In the genomic region with DNA sequence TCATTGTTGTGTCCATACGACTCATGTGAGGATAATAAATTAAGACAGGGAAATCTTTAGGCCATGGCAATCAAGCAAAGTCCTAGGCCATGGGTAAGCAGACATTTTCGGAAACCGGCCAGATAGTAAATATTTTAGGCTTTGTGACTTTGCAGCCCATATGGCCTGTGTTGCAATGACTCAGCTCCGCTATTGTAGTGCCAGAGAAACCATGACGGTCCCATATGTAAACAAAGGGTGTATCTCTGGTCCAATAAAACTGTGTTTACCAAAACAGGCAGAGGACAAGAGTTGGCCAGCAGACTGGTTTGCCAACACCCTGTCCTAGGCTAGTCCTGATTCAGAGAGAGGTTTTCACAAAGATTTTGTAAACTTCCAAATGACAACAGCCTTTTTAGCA, we compare ENCODE assay signal across 11 cellular contexts. TPM values are rescaled to one million over a fixed set of nuclear protein-coding genes. Genes with fewer than 3 reads are reported as not detected.
DNase-seq lines count a peak whose midpoint lies in the region; ATAC-seq and TF ChIP-seq lines count a peak whose summit lies in the region.
"Had no signal": no experiment of that assay in that cellular context is flagged by ENCODE, and none has a peak within 500 bp of the region (broad histone marks: within the 10 kb centered on the region; RNA-seq: fewer than 3 reads in every experiment).

No MANE protein-coding gene starts in this region.

- no peak overlapping the region for H2AFZ ChIP-seq in mammary epithelial cell (ENCODE audit: low read depth, low read length)

- peaks cover 14% of the 10 kb centered on the region for H3K36me3 Mint-ChIP-seq in MCF 10A (ENCODE audit: insufficient read depth, unreplicated experiment)
- H3K36me3 Mint-ChIP-seq in endothelial cell (ENCODE audit: low read depth, unreplicated experiment): peaks cover 4% of the 10 kb centered on the region

- H3K4me3 Mint-ChIP-seq in MCF 10A (ENCODE audit: unreplicated experiment) (no peak overlapping the region), endothelial cell (ENCODE audit: unreplicated experiment) (no peak overlapping the region)

- no peaks in the 10 kb centered on the region for H4K20me1 ChIP-seq in mammary epithelial cell (ENCODE audit: insufficient read depth, low read length)

- 94% methylated on average over 5 of the region's 5 CpGs for WGBS in mammary epithelial cell (ENCODE audit: low coverage, missing lambda C conversion rate)
- 34 to 41% methylated on average over 5 of the region's 5 CpGs for WGBS in body of pancreas, 2 donors

- BruUV-seq in MCF 10A (replicated peaks; lab: Mats Ljungman, UMichigan) (no TSS peak), mammary epithelial cell (replicated peaks; lab: Mats Ljungman, UMichigan) (no TSS peak)

- DNase-seq in MCF 10A (ENCODE audit: unreplicated experiment): peak; percentile 69
- DNase-seq in mammary epithelial cell: no peak
- peak; percentile 36 to 65 (median 60) for DNase-seq in body of pancreas
- peak in 1 of 3 donors; percentile 52 for DNase-seq in mucosa of descending colon
- no peak for DNase-seq in activated CD8-positive, alpha-beta memory T cell treated with anti-CD3 and anti-CD28 coated beads, Interleukin-2, amount 50 U/mL, for 48 hours
- no peak for DNase-seq in uterus
- DNase-seq in endothelial cell (ENCODE audit: low spot score): no peak
- DNase-seq: OCI-M1, ovary had no signal

- peaks cover 26% of the 10 kb centered on the region for H3K4me1 Mint-ChIP-seq in MCF 10A (ENCODE audit: insufficient read depth, unreplicated experiment)
- H3K4me1 Mint-ChIP-seq in endothelial cell (ENCODE audit: unreplicated experiment): peaks cover 9% of the 10 kb centered on the region

- POLR2A ChIA-PET in MCF 10A (lab: Yijun Ruan, JAX): no interaction called here

- no peak overlapping the region for H3K4me3 ChIP-seq in mammary epithelial cell (replicated peaks in 1 of 3; ENCODE audit: insufficient read depth in 1 of 3, low read depth in 2 of 3, low read length in 3 of 3)
- H3K4me3 ChIP-seq in body of pancreas: no peak overlapping the region
- H3K4me3 ChIP-seq in mucosa of descending colon: no peak overlapping the region
- no peak overlapping the region for H3K4me3 ChIP-seq in uterus
- H3K4me3 ChIP-seq: ascending aorta, ovary had no signal

- H3K4me1 ChIP-seq in mammary epithelial cell (ENCODE audit: insufficient read depth, low read length) (peaks cover 13% of the 10 kb centered on the region), body of pancreas (peaks cover 43% of the 10 kb centered on the region), mucosa of descending colon (ENCODE audit: low read depth) (peaks cover 21% of the 10 kb centered on the region), uterus (peaks cover 0 to 4% of the 10 kb centered on the region in 2 donors)

- no peak overlapping the region for H3K4me2 ChIP-seq in mammary epithelial cell (ENCODE audit: insufficient read depth, low read depth, low read length)

- dilution Hi-C loops in mammary epithelial cell (cut with HindIII; ENCODE audit: low sequenced_read_pairs): no loop called here

- H3K9ac ChIP-seq in mammary epithelial cell (ENCODE audit: insufficient read depth, low read length): no peak overlapping the region

- H3K27me3 Mint-ChIP-seq in MCF 10A (ENCODE audit: insufficient read depth, unreplicated experiment) (no peaks in the 10 kb centered on the region), endothelial cell (ENCODE audit: unreplicated experiment) (peaks cover 5% of the 10 kb centered on the region)

- in situ Hi-C loops in mammary epithelial cell (cut with MboI; ENCODE audit: low sequenced_read_pairs in 2 of 2): no loop called here

- TF ChIP-seq POLR2A in body of pancreas (IDR thresholded peaks at IDR 0.05) (no peak), uterus (IDR thresholded peaks at IDR 0.05) (no peak)

- H3K9me3 Mint-ChIP-seq in MCF 10A (ENCODE audit: unreplicated experiment): no peaks in the 10 kb centered on the region
- no peaks in the 10 kb centered on the region for H3K9me3 Mint-ChIP-seq in endothelial cell (ENCODE audit: unreplicated experiment)

- H3K9me3 ChIP-seq in mammary epithelial cell (replicated peaks; ENCODE audit: insufficient read depth, low read length): no peaks in the 10 kb centered on the region
- no peaks in the 10 kb centered on the region for H3K9me3 ChIP-seq in body of pancreas
- no peaks in the 10 kb centered on the region for H3K9me3 ChIP-seq in mucosa of descending colon
- no peaks in the 10 kb centered on the region for H3K9me3 ChIP-seq in uterus
- H3K9me3 ChIP-seq: ascending aorta, ovary had no signal

- H3K27me3 ChIP-seq in mammary epithelial cell (ENCODE audit: insufficient read depth, low read length): no peaks in the 10 kb centered on the region
- no peaks in the 10 kb centered on the region for H3K27me3 ChIP-seq in body of pancreas
- H3K27me3 ChIP-seq in uterus: no peaks in the 10 kb centered on the region
- H3K27me3 ChIP-seq: ascending aorta, ovary had no signal

- intact Hi-C loops in MCF 10A (cut with micrococcal nuclease): no loop called here
- intact Hi-C loops in mammary epithelial cell (cut with micrococcal nuclease): no loop called here
- intact Hi-C loops in body of pancreas (cut with DNase I): no loop called here
- intact Hi-C loops in mucosa of descending colon (cut with DNase I, micrococcal nuclease): no loop called here
- intact Hi-C loops in uterus (cut with DNase I; ENCODE audit: low total_unique reads): no loop called here

- TF ChIP-seq CTCF in MCF 10A (IDR thresholded peaks at IDR 0.05; ENCODE audit: unreplicated experiment): no peak
- no peak for TF ChIP-seq CTCF in mammary epithelial cell (conservative IDR thresholded peaks at IDR 0.05 in 1 of 2, IDR thresholded peaks at IDR 0.05 in 1 of 2; ENCODE audit: extremely low read depth in 1 of 2, insufficient read depth in 1 of 2, low read depth in 1 of 2, low read length in 2 of 2)
- no peak for TF ChIP-seq CTCF in body of pancreas (IDR thresholded peaks at IDR 0.05)
- no peak for TF ChIP-seq CTCF in mucosa of descending colon (IDR thresholded peaks at IDR 0.05)
- TF ChIP-seq CTCF in uterus (IDR thresholded peaks at IDR 0.05): no peak
- no peak for TF ChIP-seq CTCF in endothelial cell (IDR thresholded peaks at IDR 0.05; ENCODE audit: unreplicated experiment)

- H3K36me3 ChIP-seq in mammary epithelial cell (ENCODE audit: insufficient read depth, low read length): peaks cover 4% of the 10 kb centered on the region
- H3K36me3 ChIP-seq in body of pancreas (replicated peaks in 1 of 2; ENCODE audit: insufficient read depth in 1 of 2, low read depth in 2 of 2): no peaks in the 10 kb centered on the region
- no peaks in the 10 kb centered on the region for H3K36me3 ChIP-seq in mucosa of descending colon (ENCODE audit: low read depth)
- no peaks in the 10 kb centered on the region for H3K36me3 ChIP-seq in uterus
- H3K36me3 ChIP-seq: ovary had no signal

- CTCF ChIA-PET in MCF 10A (lab: Yijun Ruan, JAX): interaction anchor here (2.7 kb wide), 1 partner anchor 12 kb away, joined by 17 read pairs; no protein-coding TSS in a partner anchor
- CTCF ChIA-PET in mammary epithelial cell (lab: Charles Lee; ENCODE audit: low non-redundant PET): no interaction called here

- H3K79me2 ChIP-seq in mammary epithelial cell (ENCODE audit: insufficient read depth, low read length): peaks cover 60% of the 10 kb centered on the region

- ATAC-seq in body of pancreas (peak; percentile 74), mucosa of descending colon (peak; percentile 82), HG02884 (IDR thresholded peaks at IDR 0.05; ENCODE audit: unreplicated experiment) (no peak)

- H3K27ac ChIP-seq in mammary epithelial cell (ENCODE audit: insufficient read depth, low read depth, low read length): no peak overlapping the region
- peak overlapping the region; percentile 51 to 71 (median 68) for H3K27ac ChIP-seq in body of pancreas
- H3K27ac ChIP-seq in uterus: peak overlapping the region in 1 of 2 donors; percentile 13
- H3K27ac ChIP-seq: ascending aorta had no signal

- no peak overlapping the region for H3K27ac Mint-ChIP-seq in MCF 10A (ENCODE audit: low read depth, unreplicated experiment)
- no peak overlapping the region for H3K27ac Mint-ChIP-seq in endothelial cell (ENCODE audit: unreplicated experiment)

RNA-seq across cellular contexts. Expression of a gene that starts 5.0 kb away (rescaled TPM):
- total RNA-seq in MCF 10A (2022): 22.7 and 38.9 TPM in 2 replicates
- 100 to 1,000 TPM in 1 of 2 donors, 10 to 100 TPM in 1; 69.0 to 107 TPM for total RNA-seq in mammary epithelial cell
- 82.8 TPM for polyA plus RNA-seq in mammary epithelial cell
- 48.1 TPM for polyA minus RNA-seq in mammary epithelial cell
- total RNA-seq in body of pancreas: 10 to 100 TPM; 30.6 to 43.2 TPM
- 10 to 100 TPM; 59.1 to 94.7 (median 62.5) TPM for total RNA-seq in mucosa of descending colon
- 100 to 1,000 TPM in 1 of 4 donors, 10 to 100 TPM in 3; 41.2 to 273 (median 52.7) TPM for total RNA-seq in uterus
- total RNA-seq in endothelial cell (ENCODE audit: unreplicated experiment): 27.0 TPM

RNA-seq across cellular contexts. Expression of a gene that starts 16.0 kb away (rescaled TPM):
- total RNA-seq in MCF 10A (2022) (7.7 and 11.4 TPM in 2 replicates), mammary epithelial cell (1 to 10 TPM; 5.8 to 6.7 TPM), body of pancreas (1 to 10 TPM in 1 of 2 donors, under 1 TPM in 1; 0.99 to 1.8 TPM), mucosa of descending colon (1 to 10 TPM; 1.3 to 3.6 (median 2.3) TPM), uterus (1 to 10 TPM; 1.5 to 10.0 (median 4.4) TPM), endothelial cell (ENCODE audit: unreplicated experiment) (0.85 TPM)
- polyA plus RNA-seq in mammary epithelial cell: 0.53 TPM
- polyA minus RNA-seq in mammary epithelial cell: not detected

Comparison
In these comparisons a context has a peak if more than half of its experiments do, and no peak if none do; other contexts are left out.
1. DNase-seq: peak in MCF 10A (single experiment) and body of pancreas (4 of 4); none in mammary epithelial cell (single experiment), activated CD8-positive, alpha-beta memory T cell treated with anti-CD3 and anti-CD28 coated beads, Interleukin-2, amount 50 U/mL, for 48 hours (single experiment), uterus (0 of 2) and endothelial cell (single experiment).